Comparison of ENCODE assay signal across 11 cellular contexts in genomic region chrX:19040373-19040772, GRCh38. TPM values are rescaled to one million over a fixed set of nuclear protein-coding genes. Genes with fewer than 3 reads are reported as not detected.
DNase-seq lines count a peak whose midpoint lies in the region; ATAC-seq, FAIRE-seq and TF ChIP-seq lines count a peak whose summit lies in the region.
"Had no signal": no experiment of that assay in that cellular context is flagged by ENCODE, and none has a peak within 500 bp of the region (broad histone marks: within the 10 kb centered on the region; RNA-seq: fewer than 3 reads in every experiment).

No MANE protein-coding gene starts in this region.

- TF ChIP-seq CTCF in left ventricle myocardium inferior (IDR thresholded peaks at IDR 0.05; ENCODE audit: borderline replicate concordance) = peak; percentile 43
- peak in 1 of 2 donors; percentile 41 for TF ChIP-seq CTCF in right atrium auricular region (IDR thresholded peaks at IDR 0.05)
- peak; percentile 6 for TF ChIP-seq CTCF in foreskin fibroblast (IDR thresholded peaks at IDR 0.05; ENCODE audit: low read depth, low read length)
- no peak for TF ChIP-seq CTCF in suprapubic skin (IDR thresholded peaks at IDR 0.05)

- no peak for ATAC-seq in esophagus mucosa
- ATAC-seq: stimulated activated naive CD8-positive, alpha-beta T cell treated with anti-CD3 and anti-CD28 coated beads, Interleukin-15, amount 100 ng/mL, for 72 hours had no signal

- TF ChIP-seq EP300 in suprapubic skin (IDR thresholded peaks at IDR 0.05) = no peak

- DNase-seq in left ventricle myocardium inferior (no peak), right atrium auricular region (ENCODE audit: low spot score) (no peak), RCC 7860 (ENCODE audit: low spot score) (no peak), foreskin fibroblast (peak in 1 of 2 donors; percentile 11), ACHN (no peak), SK-N-DZ (ENCODE audit: low spot score) (no peak), suprapubic skin (ENCODE audit: low spot score in 2 of 2) (no peak)
- DNase-seq: head of caudate nucleus; NCI-H446; stimulated activated naive CD8-positive, alpha-beta T cell treated with anti-CD3 and anti-CD28 coated beads, Interleukin-15, amount 100 ng/mL, for 72 hours had no signal

- FAIRE-seq in RCC 7860 (lab: Jason Lieb, UNC) = peak; percentile 78

- H3K9me3 ChIP-seq in left ventricle myocardium inferior (replicated peaks) (no peaks in the 10 kb centered on the region), right atrium auricular region (no peaks in the 10 kb centered on the region), suprapubic skin (no peaks in the 10 kb centered on the region)

- H3K4me1 ChIP-seq in left ventricle myocardium inferior = no peaks in the 10 kb centered on the region
- H3K4me1 ChIP-seq in right atrium auricular region = no peaks in the 10 kb centered on the region
- no peaks in the 10 kb centered on the region for H3K4me1 ChIP-seq in suprapubic skin

- TF ChIP-seq POLR2A in suprapubic skin (IDR thresholded peaks at IDR 0.05) = no peak

- H3K4me3 ChIP-seq in left ventricle myocardium inferior (no peak overlapping the region), right atrium auricular region (no peak overlapping the region), foreskin fibroblast (ENCODE audit: low read depth in 1 of 2, low read length in 2 of 2) (no peak overlapping the region), suprapubic skin (no peak overlapping the region)

- intact Hi-C loops in left ventricle myocardium inferior (cut with micrococcal nuclease) = no loop called here

- H3K36me3 ChIP-seq in left ventricle myocardium inferior = no peaks in the 10 kb centered on the region
- no peaks in the 10 kb centered on the region for H3K36me3 ChIP-seq in right atrium auricular region
- no peaks in the 10 kb centered on the region for H3K36me3 ChIP-seq in suprapubic skin

- 25% methylated on average over 3 of the region's 3 CpGs for WGBS in suprapubic skin

- in situ Hi-C loops in ACHN (cut with HindIII; ENCODE audit: low pct_ligation_motif_present, low pct_unique_long_range_greater_than_20kb, low sequenced_read_pairs) = no loop called here

- no peak overlapping the region for H3K27ac ChIP-seq in left ventricle myocardium inferior (replicated peaks)
- H3K27ac ChIP-seq in right atrium auricular region = no peak overlapping the region
- H3K27ac ChIP-seq in suprapubic skin = no peak overlapping the region

- H3K27me3 ChIP-seq in left ventricle myocardium inferior (ENCODE audit: low read depth) (no peaks in the 10 kb centered on the region), right atrium auricular region (no peaks in the 10 kb centered on the region), suprapubic skin (no peaks in the 10 kb centered on the region)

RNA-seq across cellular contexts. Expression of gene PHKA2, which starts 56.5 kb away (rescaled TPM):
- total RNA-seq in left ventricle myocardium inferior (41.2 TPM), right atrium auricular region (10 to 100 TPM; 13.5 to 28.7 TPM), esophagus mucosa (8.8 TPM), suprapubic skin (10 to 100 TPM; 16.5 to 39.7 (median 24.8) TPM)
- polyA plus RNA-seq in SK-N-DZ (2014; cell fraction: cytosol; rRNA removed) = 7.5 and 8.5 TPM in 2 replicates
- polyA plus RNA-seq in SK-N-DZ (2014; cell fraction: nucleus; rRNA removed) = 46.0 and 108 TPM in 2 replicates

Comparison
In these comparisons a context has a peak if more than half of its experiments do, and no peak if none do; other contexts are left out.
1. CTCF ChIP-seq: peak in left ventricle myocardium inferior (single experiment) and foreskin fibroblast (single experiment); none in suprapubic skin (0 of 2).